20 cellular contexts compared by ENCODE assay signal in the genomic region with DNA sequence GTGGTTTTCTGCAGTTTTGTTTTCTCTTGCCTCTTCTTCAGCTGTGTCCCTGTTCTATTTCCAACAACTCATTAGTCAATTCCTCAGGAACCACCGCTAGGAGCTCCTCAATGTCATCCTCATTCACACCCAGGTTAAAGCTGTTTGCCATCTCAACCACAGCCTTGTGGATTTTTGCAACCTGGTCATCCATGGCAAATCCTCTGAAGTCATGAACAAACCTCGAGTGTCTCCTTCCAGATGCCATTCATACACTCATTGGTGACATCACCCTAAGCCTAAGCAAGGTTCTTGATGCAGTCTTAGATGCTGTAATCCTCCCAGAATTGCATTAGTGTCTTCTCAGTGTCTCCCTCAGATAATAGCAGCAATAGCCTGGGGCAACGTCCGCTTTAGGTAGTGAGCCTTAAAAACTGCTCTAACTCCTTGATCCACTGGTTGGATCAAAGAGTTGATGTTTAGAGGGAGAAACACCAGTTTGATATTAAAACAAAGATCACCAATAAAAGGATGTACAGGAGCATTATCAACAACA. TPM values are rescaled to one million over a fixed set of nuclear protein-coding genes. Genes with fewer than 3 reads are reported as not detected.
DNase-seq lines count a peak whose midpoint lies in the region; FAIRE-seq and TF ChIP-seq lines count a peak whose summit lies in the region.
"Had no signal": no experiment of that assay in that cellular context is flagged by ENCODE, and none has a peak within 500 bp of the region (broad histone marks: within the 10 kb centered on the region; RNA-seq: fewer than 3 reads in every experiment).

No MANE protein-coding gene starts in this region.

- H3K4me1 ChIP-seq in astrocyte (ENCODE audit: insufficient read depth, low read length) (no peaks in the 10 kb centered on the region), mesenchymal stem cell (ENCODE audit: control insufficient read depth, insufficient read depth, low read depth, low read length) (no peaks in the 10 kb centered on the region)
- H3K4me1 ChIP-seq: BLaER1, Caco-2 had no signal

- H2AFZ ChIP-seq in astrocyte (ENCODE audit: low read depth, low read length) (no peak overlapping the region), mesenchymal stem cell (ENCODE audit: low read depth, low read length) (no peak overlapping the region)

- H2BK5ac ChIP-seq in mesenchymal stem cell (ENCODE audit: low read depth, low read length, poor library complexity, severe bottlenecking): no peak overlapping the region

- H3K79me1 ChIP-seq in mesenchymal stem cell (replicated peaks; ENCODE audit: low read length, poor library complexity, severe bottlenecking): no peaks in the 10 kb centered on the region

- CTCF ChIA-PET in GM10248 (lab: Yijun Ruan, JAX): interaction anchor here (1.0 kb wide), 2 partner anchors 10 to 52 kb away, joined by 3 read pairs; no protein-coding TSS in a partner anchor

- H4K20me1 ChIP-seq in astrocyte (ENCODE audit: insufficient read depth, low read length): no peaks in the 10 kb centered on the region
- H4K20me1 ChIP-seq: BLaER1 had no signal

- no peak overlapping the region for H3K23ac ChIP-seq in mesenchymal stem cell (ENCODE audit: low read length in 2 of 2)

- H3K9ac ChIP-seq in astrocyte (ENCODE audit: low read length): no peak overlapping the region
- no peak overlapping the region for H3K9ac ChIP-seq in mesenchymal stem cell (ENCODE audit: low read length)
- H3K9ac ChIP-seq: BLaER1 had no signal

- no peak overlapping the region for H3K27ac Mint-ChIP-seq in astrocyte (ENCODE audit: unreplicated experiment)
- H3K27ac Mint-ChIP-seq: CD8-positive, alpha-beta memory T cell; H9; IgD-negative memory B cell had no signal

- DNase-seq in NCI-H82 (lab: John Stamatoyannopoulos, UW) (peak; percentile 0), NCI-H82 treated with DMSO at 0.1 percent for 48 hours (lab: John Stamatoyannopoulos, UW; ENCODE audit: unreplicated experiment) (no peak), astrocyte (ENCODE audit: low read depth) (peak; percentile 22), myocyte (ENCODE audit: low read depth) (peak; percentile 96), mesenchymal stem cell (no peak), HT-29 (ENCODE audit: low spot score) (no peak), GM10248 (ENCODE audit: extremely low spot score) (no peak), G401 (ENCODE audit: low spot score) (no peak)
- DNase-seq: AML-193; Caco-2; CD8-positive, alpha-beta memory T cell; DMS53; GOT3; H9 had no signal

- H2BK120ac ChIP-seq in mesenchymal stem cell (ENCODE audit: low read depth, low read length): no peak overlapping the region

- peaks cover 29% of the 10 kb centered on the region for H3K9me3 Mint-ChIP-seq in astrocyte (ENCODE audit: unreplicated experiment)

- FAIRE-seq in astrocyte (lab: Jason Lieb, UNC): no peak
- FAIRE-seq: G401.6, GM12892 had no signal

- H3K4me3 ChIP-seq in astrocyte (ENCODE audit: insufficient read depth, low read depth, low read length) (no peak overlapping the region), mesenchymal stem cell (ENCODE audit: insufficient read depth in 1 of 2, low read depth in 1 of 2, low read length in 2 of 2) (no peak overlapping the region)
- H3K4me3 ChIP-seq: BLaER1 had no signal

- no peak overlapping the region for H4K8ac ChIP-seq in mesenchymal stem cell (ENCODE audit: low read length)

- no peak overlapping the region for H3K4ac ChIP-seq in mesenchymal stem cell (ENCODE audit: low read depth in 1 of 2, low read length in 2 of 2)

- H3K27me3 ChIP-seq in astrocyte (ENCODE audit: insufficient read depth, low read length) (no peaks in the 10 kb centered on the region), mesenchymal stem cell (ENCODE audit: control insufficient read depth in 1 of 2, insufficient read depth in 1 of 2, low read length in 2 of 2) (peaks cover 0 to 8% of the 10 kb centered on the region in 2 experiments)

- H3K9me3 ChIP-seq in astrocyte (ENCODE audit: insufficient read depth, low read depth, low read length) (peaks cover 15% of the 10 kb centered on the region), mesenchymal stem cell (ENCODE audit: control insufficient read depth, low read length) (peaks cover 36% of the 10 kb centered on the region)
- H3K9me3 ChIP-seq: Caco-2 had no signal

- no peak overlapping the region for H2BK12ac ChIP-seq in mesenchymal stem cell (ENCODE audit: low read length in 2 of 2)

- in situ Hi-C loops in G401 (cut with HindIII; ENCODE audit: low sequenced_read_pairs): no loop called here

- no peak overlapping the region for H3K14ac ChIP-seq in mesenchymal stem cell (ENCODE audit: low read length in 2 of 2)

- H3K27me3 Mint-ChIP-seq in astrocyte (ENCODE audit: low read depth, unreplicated experiment): no peaks in the 10 kb centered on the region
- H3K27me3 Mint-ChIP-seq: IgD-negative memory B cell had no signal

- peaks cover 40% of the 10 kb centered on the region for H3K36me3 Mint-ChIP-seq in astrocyte (ENCODE audit: low read depth, unreplicated experiment)

- no peak overlapping the region for H3K4me3 Mint-ChIP-seq in astrocyte (ENCODE audit: unreplicated experiment)
- H3K4me3 Mint-ChIP-seq: CD8-positive, alpha-beta memory T cell; H9; IgD-negative memory B cell had no signal

- no peak overlapping the region for H3K27ac ChIP-seq in astrocyte (ENCODE audit: low read depth, low read length)
- H3K27ac ChIP-seq in mesenchymal stem cell (ENCODE audit: low read length, poor library complexity, severe bottlenecking): no peak overlapping the region
- H3K27ac ChIP-seq: 22Rv1, BLaER1 had no signal

- no peak overlapping the region for H4K91ac ChIP-seq in mesenchymal stem cell (ENCODE audit: low read length)

- H3K36me3 ChIP-seq in astrocyte (ENCODE audit: insufficient read depth, low read length): no peaks in the 10 kb centered on the region
- peaks cover 0 to 18% of the 10 kb centered on the region in 2 experiments for H3K36me3 ChIP-seq in mesenchymal stem cell (ENCODE audit: control insufficient read depth in 1 of 2, insufficient read depth in 2 of 2, low read depth in 1 of 2, low read length in 2 of 2)
- H3K36me3 ChIP-seq: BLaER1 had no signal

- TF ChIP-seq CTCF in astrocyte (IDR thresholded peaks at IDR 0.05; ENCODE audit: insufficient read depth, low read depth, low read length) (no peak), GM10248 (IDR thresholded peaks at IDR 0.05; ENCODE audit: control extremely low read depth, extremely low read depth, low read depth, missing control alignments) (no peak)

- peaks cover 5% of the 10 kb centered on the region for H3K4me1 Mint-ChIP-seq in astrocyte (ENCODE audit: low read depth, unreplicated experiment)

- H2AK5ac ChIP-seq in mesenchymal stem cell (ENCODE audit: low read length, severe bottlenecking): no peak overlapping the region

- POLR2A ChIA-PET in GM10248 (lab: Yijun Ruan, JAX): no interaction called here

- no peaks in the 10 kb centered on the region for H3K79me2 ChIP-seq in astrocyte (ENCODE audit: insufficient read depth, low read length)

- no peak overlapping the region for H2BK15ac ChIP-seq in mesenchymal stem cell (ENCODE audit: low read depth, poor library complexity, severe bottlenecking)

- WGBS in mesenchymal stem cell: 63% methylated on average over 2 of the region's 4 CpGs

- no peak overlapping the region for H3K18ac ChIP-seq in mesenchymal stem cell (ENCODE audit: low read depth in 1 of 2, low read length in 2 of 2)

- H3K4me2 ChIP-seq in astrocyte (ENCODE audit: low read length): no peak overlapping the region
- no peak overlapping the region for H3K4me2 ChIP-seq in mesenchymal stem cell (ENCODE audit: low read length, poor library complexity, severe bottlenecking)
- H3K4me2 ChIP-seq: BLaER1 had no signal

RNA-seq across cellular contexts. Expression of a gene that starts 31.5 kb away (rescaled TPM):
- total RNA-seq in astrocyte (1.9 and 2.2 TPM in 2 replicates), myocyte (2.0 and 2.6 TPM in 2 replicates)
- 1.5 TPM for polyA plus RNA-seq in myocyte (2012)
- 0.83 TPM for polyA plus RNA-seq in mesenchymal stem cell (2013, experiment 1 of 2)
- polyA plus RNA-seq in mesenchymal stem cell (2013, experiment 2 of 2): 1.0 TPM
- 0.23 and 0.79 TPM in 2 replicates for total RNA-seq in HT-29 (2014; rRNA removed; shearing (Covaris generic))
- total RNA-seq in G401 (2014; rRNA removed; shearing (Covaris generic)): 0.41 and 1.4 TPM in 2 replicates
- total RNA-seq: H9 had no signal

RNA-seq across cellular contexts. Expression of a gene that starts 32.5 kb away (rescaled TPM):
- total RNA-seq in astrocyte (14.5 and 16.8 TPM in 2 replicates), myocyte (15.3 and 18.7 TPM in 2 replicates)
- polyA plus RNA-seq in myocyte (2012): 5.8 TPM
- 9.5 TPM for polyA plus RNA-seq in mesenchymal stem cell (2013, experiment 1 of 2)
- 8.5 TPM for polyA plus RNA-seq in mesenchymal stem cell (2013, experiment 2 of 2)
- total RNA-seq in HT-29 (2014; rRNA removed; shearing (Covaris generic)): 1.5 and 3.0 TPM in 2 replicates
- 13.0 and 16.6 TPM in 2 replicates for total RNA-seq in G401 (2014; rRNA removed; shearing (Covaris generic))

RNA-seq across cellular contexts. Expression of a gene that starts 48.4 kb away (rescaled TPM):
- 1.2 and 2.2 TPM in 2 replicates for total RNA-seq in astrocyte
- 0.42 and 1.1 TPM in 2 replicates for total RNA-seq in myocyte
- polyA plus RNA-seq in myocyte (2012): 0.38 TPM
- polyA plus RNA-seq in mesenchymal stem cell (2013, experiment 1 of 2): 0.77 TPM
- 0.63 TPM for polyA plus RNA-seq in mesenchymal stem cell (2013, experiment 2 of 2)
- total RNA-seq in HT-29 (2014; rRNA removed; shearing (Covaris generic)): 0.08 and 4.8 TPM in 2 replicates
- total RNA-seq in G401 (2014; rRNA removed; shearing (Covaris generic)): 0.03 TPM in 1 of 2 replicates, not detected in the other
- total RNA-seq: HT1080 had no signal

RNA-seq across cellular contexts. Expression of a gene that starts 56.2 kb away (rescaled TPM):
- total RNA-seq in astrocyte (20.4 and 23.6 TPM in 2 replicates), myocyte (25.0 and 25.2 TPM in 2 replicates)
- 7.0 TPM for polyA plus RNA-seq in myocyte (2012)
- 13.9 TPM for polyA plus RNA-seq in mesenchymal stem cell (2013, experiment 1 of 2)
- 13.7 TPM for polyA plus RNA-seq in mesenchymal stem cell (2013, experiment 2 of 2)
- total RNA-seq in HT-29 (2014; rRNA removed; shearing (Covaris generic)): 2.2 and 3.7 TPM in 2 replicates
- total RNA-seq in G401 (2014; rRNA removed; shearing (Covaris generic)): 10.2 and 14.3 TPM in 2 replicates

Comparison
In these comparisons a context has a peak if more than half of its experiments do, and no peak if none do; other contexts are left out.
1. DNase-seq: peak in NCI-H82 (single experiment), astrocyte (single experiment) and myocyte (single experiment); none in NCI-H82 treated with DMSO at 0.1 percent for 48 hours (single experiment), mesenchymal stem cell (single experiment), HT-29 (single experiment), GM10248 (single experiment) and G401 (single experiment).